9 cellular contexts compared by ENCODE assay signal in genomic region chr17:83055911-83056582, GRCh38. TPM values are rescaled to one million over a fixed set of nuclear protein-coding genes. Genes with fewer than 3 reads are reported as not detected.
DNase-seq lines count a peak whose midpoint lies in the region; ATAC-seq, FAIRE-seq and TF ChIP-seq lines count a peak whose summit lies in the region.
"Had no signal": no experiment of that assay in that cellular context is flagged by ENCODE, and none has a peak within 500 bp of the region (broad histone marks: within the 10 kb centered on the region; RNA-seq: fewer than 3 reads in every experiment).

No MANE protein-coding gene starts in this region.

- no peaks in the 10 kb centered on the region for H3K9me3 ChIP-seq in skeletal muscle satellite cell (replicated peaks; ENCODE audit: low read length)

- peak overlapping the region; percentile 21 for H3K4me3 ChIP-seq in skeletal muscle satellite cell (ENCODE audit: low read length)

- H3K4me2 ChIP-seq in skeletal muscle satellite cell (ENCODE audit: low read length): peak overlapping the region; percentile 63

- peaks cover 25% of the 10 kb centered on the region for H3K4me1 ChIP-seq in skeletal muscle satellite cell (ENCODE audit: control insufficient read depth, insufficient read depth, low read length)

- DNase-seq in H54 (ENCODE audit: insufficient read length, low spot score) (peak; percentile 77), RPMI7951 (ENCODE audit: low read depth) (peak; percentile 80), fibroblast of peridontal ligament (ENCODE audit: extremely low read depth) (peak; percentile 81), NCI-H1048 (lab: John Stamatoyannopoulos, UW) (no peak)
- DNase-seq: activated CD4-positive, alpha-beta T cell treated with anti-CD3 and anti-CD28 coated beads for 36 hours; NCI-H524 treated with DMSO at 0.1 percent for 48 hours had no signal

- no peak for TF ChIP-seq POLR2A in H54 (IDR thresholded peaks at IDR 0.05; ENCODE audit: low read depth, low read length)

- no peaks in the 10 kb centered on the region for H3K27me3 ChIP-seq in skeletal muscle satellite cell (ENCODE audit: control insufficient read depth, insufficient read depth, low read length)

- no peak overlapping the region for H3K9ac ChIP-seq in skeletal muscle satellite cell (ENCODE audit: low read depth, low read length)

- no peaks in the 10 kb centered on the region for H3K36me3 ChIP-seq in skeletal muscle satellite cell (ENCODE audit: insufficient read depth, low read length)

- no peak for FAIRE-seq in H54 (lab: Jason Lieb, UNC)

- ATAC-seq in HG02981 (IDR thresholded peaks at IDR 0.05; ENCODE audit: unreplicated experiment): no peak
- no peak for ATAC-seq in HG03442 (IDR thresholded peaks at IDR 0.05; ENCODE audit: unreplicated experiment)
- ATAC-seq: activated CD4-positive, alpha-beta T cell treated with anti-CD3 and anti-CD28 coated beads for 36 hours had no signal

RNA-seq across cellular contexts. Expression of gene METRNL, which starts 23.4 kb away (rescaled TPM):
- total RNA-seq in RPMI7951 (2014; rRNA removed; shearing (Covaris generic)): 31.4 and 42.4 TPM in 2 replicates
- 108 and 144 TPM in 2 replicates for total RNA-seq in skeletal muscle satellite cell (2012; rRNA removed)
